8 cellular contexts compared by ENCODE assay signal in genomic region chr18:27685807-27686412, GRCh38.
DNase-seq lines count a peak whose midpoint lies in the region; ATAC-seq, FAIRE-seq and TF ChIP-seq lines count a peak whose summit lies in the region.

No MANE protein-coding gene starts in this region.

- intact Hi-C loops in left ventricle myocardium superior (cut with micrococcal nuclease) = loop anchor here (5.0 kb wide), 1 partner anchor 66 kb away; no protein-coding TSS in a partner anchor
- intact Hi-C loops in pancreas (cut with DNase I) = no loop called here

- no peaks in the 10 kb centered on the region for H3K36me3 Mint-ChIP-seq in endodermal cell (ENCODE audit: low read depth)
- no peaks in the 10 kb centered on the region for H3K36me3 Mint-ChIP-seq in activated T-helper 17 cell treated with anti-CD3 and anti-CD28 coated beads, Interleukin-2, amount 50 U/mL, for 72 hours (ENCODE audit: low read depth)

- peak; percentile 84 for TF ChIP-seq CTCF in cardiac muscle cell (IDR thresholded peaks at IDR 0.05; ENCODE audit: low read depth, low read length)
- peak; percentile 93 for TF ChIP-seq CTCF in endodermal cell (conservative IDR thresholded peaks at IDR 0.05)
- peak in 3 of 4 donors; percentile 8 to 45 (median 39) for TF ChIP-seq CTCF in pancreas (IDR thresholded peaks at IDR 0.05)

- H3K27me3 ChIP-seq in cardiac muscle cell (no peaks in the 10 kb centered on the region), endodermal cell (ENCODE audit: control insufficient read depth, insufficient read depth, low read length, poor library complexity, severe bottlenecking) (no peaks in the 10 kb centered on the region), pancreas (peaks cover 0 to 4% (median 0%) of the 10 kb centered on the region in 4 donors)

- peaks cover 7% of the 10 kb centered on the region for H3K4me1 Mint-ChIP-seq in endodermal cell
- H3K4me1 Mint-ChIP-seq in activated T-helper 17 cell treated with anti-CD3 and anti-CD28 coated beads, Interleukin-2, amount 50 U/mL, for 72 hours = no peaks in the 10 kb centered on the region

- ATAC-seq in left ventricle myocardium superior (no peak), pancreas (no peak)
- ATAC-seq in activated T-helper 17 cell treated with anti-CD3 and anti-CD28 coated beads, Interleukin-2, amount 50 U/mL, for 72 hours (replicated peaks) = no peak

- H3K27ac ChIP-seq in cardiac muscle cell = no peak overlapping the region
- H3K27ac ChIP-seq in endodermal cell (ENCODE audit: low read depth, low read length) = no peak overlapping the region
- H3K27ac ChIP-seq in pancreas = no peak overlapping the region

- H3K4me1 ChIP-seq in cardiac muscle cell (ENCODE audit: low read depth) (peaks cover 7% of the 10 kb centered on the region), endodermal cell (ENCODE audit: control insufficient read depth, insufficient read depth, low read length) (no peaks in the 10 kb centered on the region), pancreas (no peaks in the 10 kb centered on the region)

- H3K9me3 Mint-ChIP-seq in endodermal cell = peaks cover 6% of the 10 kb centered on the region
- peaks cover 3% of the 10 kb centered on the region for H3K9me3 Mint-ChIP-seq in activated T-helper 17 cell treated with anti-CD3 and anti-CD28 coated beads, Interleukin-2, amount 50 U/mL, for 72 hours

- H3K9me3 ChIP-seq in cardiac muscle cell (ENCODE audit: low read depth) (no peaks in the 10 kb centered on the region), endodermal cell (ENCODE audit: control insufficient read depth, low read length) (peaks cover 21% of the 10 kb centered on the region), pancreas (no peaks in the 10 kb centered on the region)

- H3K4me3 Mint-ChIP-seq in endodermal cell = no peak overlapping the region
- no peak overlapping the region for H3K4me3 Mint-ChIP-seq in activated T-helper 17 cell treated with anti-CD3 and anti-CD28 coated beads, Interleukin-2, amount 50 U/mL, for 72 hours

- H3K9ac ChIP-seq in endodermal cell (ENCODE audit: extremely low read depth, low read length, poor library complexity, severe bottlenecking) = no peak overlapping the region

- H3K27me3 Mint-ChIP-seq in endodermal cell (ENCODE audit: insufficient read depth) = no peaks in the 10 kb centered on the region
- H3K27me3 Mint-ChIP-seq in activated T-helper 17 cell treated with anti-CD3 and anti-CD28 coated beads, Interleukin-2, amount 50 U/mL, for 72 hours = no peaks in the 10 kb centered on the region

- DNase-seq in cardiac muscle cell (ENCODE audit: low read depth in 1 of 2, low spot score in 1 of 2) (peak; percentile 67 to 72), left ventricle myocardium superior (no peak), NCI-H345 (lab: John Stamatoyannopoulos, UW) (peak; percentile 26), endodermal cell (peak; percentile 66), pancreas (no peak), activated T-cell treated with anti-CD3 and anti-CD28 coated beads for 4 hours (no peak), Ammon's horn (ENCODE audit: low spot score) (no peak)

- H3K27ac Mint-ChIP-seq in endodermal cell = no peak overlapping the region
- H3K27ac Mint-ChIP-seq in activated T-helper 17 cell treated with anti-CD3 and anti-CD28 coated beads, Interleukin-2, amount 50 U/mL, for 72 hours = no peak overlapping the region

- no peak for FAIRE-seq in pancreas (lab: Jason Lieb, UNC)

- H3K36me3 ChIP-seq in cardiac muscle cell (no peaks in the 10 kb centered on the region), endodermal cell (ENCODE audit: control insufficient read depth, insufficient read depth, low read length) (no peaks in the 10 kb centered on the region), pancreas (no peaks in the 10 kb centered on the region)

- no peak overlapping the region for H3K4me3 ChIP-seq in cardiac muscle cell
- no peak overlapping the region for H3K4me3 ChIP-seq in endodermal cell (ENCODE audit: low read length)
- H3K4me3 ChIP-seq in pancreas = no peak overlapping the region

- WGBS in endodermal cell (ENCODE audit: insufficient coverage in 1 of 2, insufficient read length in 1 of 2), 2 experiments = 80 to 95% methylated on average over 1 to 2 of the region's 2 CpGs
- 74 to 75% methylated on average over 2 of the region's 2 CpGs for WGBS in pancreas, 2 donors

Comparison
In these comparisons a context has a peak if more than half of its experiments do, and no peak if none do; other contexts are left out.
1. DNase-seq: peak in cardiac muscle cell (2 of 2), NCI-H345 (single experiment) and endodermal cell (single experiment); none in left ventricle myocardium superior (single experiment), pancreas (0 of 6), activated T-cell treated with anti-CD3 and anti-CD28 coated beads for 4 hours (single experiment) and Ammon's horn (single experiment).
2. CTCF ChIP-seq: peak in every context shown above with its lines; median percentile 93 in endodermal cell; 84 in cardiac muscle cell; 39 in pancreas.